2 cellular contexts compared by ENCODE assay signal in the genomic region with DNA sequence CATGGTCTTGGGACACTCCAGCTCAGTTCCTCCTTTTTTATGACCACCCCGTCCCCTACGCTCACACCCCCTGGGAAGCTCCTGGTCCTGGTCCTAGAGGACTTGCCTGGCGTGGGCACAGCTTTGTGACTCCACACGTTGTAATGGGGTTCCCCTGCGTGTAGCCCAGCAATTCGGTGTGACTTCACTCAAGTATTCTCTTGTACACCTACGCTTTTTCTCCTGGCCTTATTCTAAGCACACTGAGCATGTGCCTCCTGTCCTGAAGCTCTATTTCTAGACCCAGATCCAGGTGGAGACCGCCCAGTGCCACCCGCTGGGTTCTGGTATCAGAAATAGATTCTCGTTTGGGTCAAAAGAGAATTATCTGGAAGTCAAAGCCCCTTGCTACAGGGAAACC.
TF ChIP-seq lines count a peak whose summit lies in the region.

No MANE protein-coding gene starts in this region.

TF ChIP-seq in H1, 55 proteins besides CTCF, POLR2A, EP300 and RAD21:
- no peak for TF ChIP-seq HDAC2 (IDR thresholded peaks at IDR 0.05; ENCODE audit: borderline replicate concordance in 1 of 2, low read depth in 2 of 2, low read length in 2 of 2)
- TF ChIP-seq, protein P1, sequence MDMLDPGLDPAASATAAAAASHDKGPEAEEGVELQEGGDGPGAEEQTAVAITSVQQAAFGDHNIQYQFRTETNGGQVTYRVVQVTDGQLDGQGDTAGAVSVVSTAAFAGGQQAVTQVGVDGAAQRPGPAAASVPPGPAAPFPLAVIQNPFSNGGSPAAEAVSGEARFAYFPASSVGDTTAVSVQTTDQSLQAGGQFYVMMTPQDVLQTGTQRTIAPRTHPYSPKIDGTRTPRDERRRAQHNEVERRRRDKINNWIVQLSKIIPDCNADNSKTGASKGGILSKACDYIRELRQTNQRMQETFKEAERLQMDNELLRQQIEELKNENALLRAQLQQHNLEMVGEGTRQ (IDR thresholded peaks at IDR 0.05; ENCODE audit: low read length): no peak
- TF ChIP-seq JUND (IDR thresholded peaks at IDR 0.05; ENCODE audit: low read length): no peak
- no peak for TF ChIP-seq SRF (IDR thresholded peaks at IDR 0.05; ENCODE audit: low read depth, low read length)
- TF ChIP-seq SP2 (IDR thresholded peaks at IDR 0.05; ENCODE audit: low read length): no peak

TF ChIP-seq in SK-N-SH, 30 proteins besides CTCF, POLR2A, EP300 and RAD21:
- no peak for TF ChIP-seq JUND (IDR thresholded peaks at IDR 0.05)
- no peak for TF ChIP-seq CHD2 (IDR thresholded peaks at IDR 0.05; ENCODE audit: low read length, partially characterized antibody)
- TF ChIP-seq FOXJ3 (CRISPR knock-in tag; IDR thresholded peaks at IDR 0.05): no peak
- no peak for TF ChIP-seq RCOR1 (IDR thresholded peaks at IDR 0.05; ENCODE audit: low read length)
- TF ChIP-seq GABPA (IDR thresholded peaks at IDR 0.05; ENCODE audit: low read depth): no peak
- TF ChIP-seq RFX5 (IDR thresholded peaks at IDR 0.05; ENCODE audit: low read length): no peak
- TF ChIP-seq, protein P2, sequence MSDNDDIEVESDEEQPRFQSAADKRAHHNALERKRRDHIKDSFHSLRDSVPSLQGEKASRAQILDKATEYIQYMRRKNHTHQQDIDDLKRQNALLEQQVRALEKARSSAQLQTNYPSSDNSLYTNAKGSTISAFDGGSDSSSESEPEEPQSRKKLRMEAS (IDR thresholded peaks at IDR 0.05; ENCODE audit: low read depth): no peak
- TF ChIP-seq RXRA (IDR thresholded peaks at IDR 0.05; ENCODE audit: borderline replicate concordance, low read depth): no peak
